14 cellular contexts compared by ENCODE assay signal in genomic region chr2:197279997-197280756, GRCh38. TPM values are rescaled to one million over a fixed set of nuclear protein-coding genes. Genes with fewer than 3 reads are reported as not detected.
DNase-seq lines count a peak whose midpoint lies in the region; ATAC-seq, FAIRE-seq and TF ChIP-seq lines count a peak whose summit lies in the region.
"Had no signal": no experiment of that assay in that cellular context is flagged by ENCODE, and none has a peak within 500 bp of the region (broad histone marks: within the 10 kb centered on the region; RNA-seq: fewer than 3 reads in every experiment).

No MANE protein-coding gene starts in this region.

- no peak for FAIRE-seq in D721Med (lab: Jason Lieb, UNC)
- FAIRE-seq: frontal cortex had no signal

- H4K20me1 ChIP-seq in SK-N-SH (ENCODE audit: insufficient read depth): no peaks in the 10 kb centered on the region

- H3K79me2 ChIP-seq in SK-N-SH (ENCODE audit: insufficient read depth): no peaks in the 10 kb centered on the region
- H3K79me2 ChIP-seq in trophoblast cell (ENCODE audit: control insufficient read depth, insufficient read depth, low read length, poor library complexity): no peaks in the 10 kb centered on the region

- H3K9me2 ChIP-seq in SK-N-SH: no peaks in the 10 kb centered on the region

- no peaks in the 10 kb centered on the region for H3K79me1 ChIP-seq in trophoblast cell (ENCODE audit: low read length)

- H3K4me1 ChIP-seq in SK-N-SH (ENCODE audit: control insufficient read depth in 1 of 2, insufficient read depth in 2 of 2, low read depth in 1 of 2, low read length in 1 of 2) (peaks cover 0 to 40% of the 10 kb centered on the region in 2 experiments; a peak in 2 of 4 replicates), trophoblast cell (ENCODE audit: control insufficient read depth in 1 of 2, insufficient read depth in 2 of 2, low read length in 2 of 2) (no peaks in the 10 kb centered on the region), body of pancreas (no peaks in the 10 kb centered on the region)
- H3K4me1 ChIP-seq: Caco-2 had no signal

- no peak overlapping the region for H4K91ac ChIP-seq in trophoblast cell (ENCODE audit: low read depth, low read length)

- TF ChIP-seq EP300 in SK-N-SH (IDR thresholded peaks at IDR 0.05; ENCODE audit: borderline replicate concordance in 1 of 2, low read depth in 1 of 2, low read length in 1 of 2): no peak; a peak in 1 of 4 replicates

- H3K23ac ChIP-seq in trophoblast cell (ENCODE audit: low read length): no peak overlapping the region

- H3K27me3 ChIP-seq in SK-N-SH (ENCODE audit: insufficient read depth) (no peaks in the 10 kb centered on the region), trophoblast cell (ENCODE audit: insufficient read depth, low read length) (no peaks in the 10 kb centered on the region), body of pancreas (no peaks in the 10 kb centered on the region)

- no peak overlapping the region for H2BK12ac ChIP-seq in trophoblast cell (ENCODE audit: low read length)

- H3K4me2 ChIP-seq in SK-N-SH (peak overlapping the region; percentile 49; the same call in 1 of the 2 replicates), trophoblast cell (ENCODE audit: low read length) (no peak overlapping the region)

- 30% methylated on average over 13 of the region's 13 CpGs for WGBS in SK-N-SH (ENCODE audit: low lambda C conversion rate)
- no CpG with 5 or more reads among the region's 13 CpGs for WGBS in trophoblast cell (ENCODE audit: extremely low coverage, insufficient coverage, insufficient read length)
- 77 to 78% methylated on average over 13 of the region's 13 CpGs for whole genome bisulfite sequencing in body of pancreas, 2 donors

- peak overlapping the region; percentile 17 to 95; a peak in 3 of 4 replicates for H3K27ac ChIP-seq in SK-N-SH (ENCODE audit: low read depth in 2 of 2, low read length in 1 of 2)
- H3K27ac ChIP-seq in trophoblast cell (ENCODE audit: low read depth, low read length): no peak overlapping the region
- H3K27ac ChIP-seq in body of pancreas: no peak overlapping the region

- H3K9ac ChIP-seq in SK-N-SH (no peak overlapping the region), trophoblast cell (ENCODE audit: low read length) (no peak overlapping the region)

- no peak overlapping the region for H2BK5ac ChIP-seq in trophoblast cell (ENCODE audit: low read depth, low read length, poor library complexity)

- H4K8ac ChIP-seq in trophoblast cell (ENCODE audit: low read depth, low read length): no peak overlapping the region

- TF ChIP-seq RAD21 in SK-N-SH (IDR thresholded peaks at IDR 0.05; ENCODE audit: low read length): no peak

- no peak overlapping the region for H3K4ac ChIP-seq in trophoblast cell (ENCODE audit: low read depth, low read length)

- no peak overlapping the region for H4K12ac ChIP-seq in trophoblast cell (ENCODE audit: low read depth, low read length)

- no peak for TF ChIP-seq POLR2A in body of pancreas (IDR thresholded peaks at IDR 0.05)

- no peaks in the 10 kb centered on the region for H3K9me3 ChIP-seq in SK-N-SH
- H3K9me3 ChIP-seq in trophoblast cell (ENCODE audit: insufficient read depth, low read depth, low read length): no peaks in the 10 kb centered on the region
- no peaks in the 10 kb centered on the region for H3K9me3 ChIP-seq in body of pancreas
- H3K9me3 ChIP-seq: Caco-2 had no signal

- ATAC-seq in GM19023 (IDR thresholded peaks at IDR 0.05; ENCODE audit: unreplicated experiment) (peak; percentile 65), omental fat pad (ENCODE audit: low FRiP score) (no peak), body of pancreas (no peak)

- TF ChIP-seq CTCF in AG09309 (IDR thresholded peaks at IDR 0.05; ENCODE audit: control insufficient read depth, insufficient read depth, low read depth, low read length, missing control alignments): no peak
- no peak for TF ChIP-seq CTCF in SK-N-SH (IDR thresholded peaks at IDR 0.05)
- no peak for TF ChIP-seq CTCF in omental fat pad (IDR thresholded peaks at IDR 0.05)
- no peak for TF ChIP-seq CTCF in body of pancreas (IDR thresholded peaks at IDR 0.05)
- no peak for TF ChIP-seq CTCF in D721Med (IDR thresholded peaks at IDR 0.05; ENCODE audit: insufficient read depth, missing control alignments)

- H3K4me3 ChIP-seq in AG09309 (ENCODE audit: control insufficient read depth, low read depth, low read length) (no peak overlapping the region), SK-N-SH (ENCODE audit: low read depth in 2 of 2, low read length in 1 of 2) (no peak overlapping the region; a peak in 1 of 4 replicates), trophoblast cell (ENCODE audit: low read depth, low read length) (no peak overlapping the region), body of pancreas (no peak overlapping the region)

- intact Hi-C loops in body of pancreas (cut with DNase I): no loop called here

- no peak overlapping the region for H3K14ac ChIP-seq in trophoblast cell (ENCODE audit: low read length)

- no peaks in the 10 kb centered on the region for H3K36me3 ChIP-seq in SK-N-SH (replicated peaks in 1 of 2; ENCODE audit: control insufficient read depth in 1 of 2, insufficient read depth in 2 of 2, low read length in 1 of 2)
- H3K36me3 ChIP-seq in trophoblast cell (ENCODE audit: control insufficient read depth in 1 of 2, insufficient read depth in 2 of 2, low read length in 2 of 2): no peaks in the 10 kb centered on the region
- H3K36me3 ChIP-seq in body of pancreas (replicated peaks in 1 of 2; ENCODE audit: insufficient read depth in 1 of 2, low read depth in 2 of 2): no peaks in the 10 kb centered on the region

- H2AFZ ChIP-seq in SK-N-SH (ENCODE audit: low read depth) (no peak overlapping the region), trophoblast cell (ENCODE audit: insufficient read depth, low read length, poor library complexity) (no peak overlapping the region)

- no peaks in the 10 kb centered on the region for H3F3A ChIP-seq in SK-N-SH (replicated peaks; ENCODE audit: insufficient read depth)

- DNase-seq in AG09309 (ENCODE audit: low read depth) (peak; percentile 17), SK-N-SH (peak; percentile 38), fibroblast of peridontal ligament (ENCODE audit: extremely low read depth) (peak; percentile 89), trophoblast cell (no peak), omental fat pad (ENCODE audit: low spot score) (no peak), body of pancreas (no peak), D721Med (ENCODE audit: insufficient read length, low spot score) (no peak)
- DNase-seq: activated effector memory CD4-positive, alpha-beta T cell treated with anti-CD3 and anti-CD28 coated beads, Interleukin-2, amount 50 U/mL, for 16 hours; Caco-2; NCI-H1694 treated with DMSO at 0.1 percent for 48 hours; SHP77 treated with DMSO at 0.1 percent for 48 hours; stimulated activated CD4-positive, alpha-beta T cell treated with anti-CD3 and anti-CD28 coated beads, Interleukin-2, amount 100 ng/mL, for 24 hours had no signal

- POLR2A ChIA-PET in SK-N-SH (lab: Yijun Ruan, JAX): interaction anchor here (0.6 to 1.3 kb wide), 2 partner anchors 23 to 29 kb away, joined by 3 read pairs; no protein-coding TSS in a partner anchor

- H2BK120ac ChIP-seq in trophoblast cell (ENCODE audit: insufficient read depth, low read length, poor library complexity): no peak overlapping the region

- H3K18ac ChIP-seq in trophoblast cell (ENCODE audit: low read length): no peak overlapping the region

- no peak overlapping the region for H2AK5ac ChIP-seq in trophoblast cell (ENCODE audit: low read length)

- CTCF ChIA-PET in SK-N-SH (lab: Yijun Ruan, JAX): interaction anchor here (0.8 to 1.7 kb wide), 5 partner anchors 25 to 166 kb away, joined by 3 to 5 read pairs (median 3); no protein-coding TSS in a partner anchor

TF ChIP-seq in SK-N-SH, 30 proteins besides CTCF, POLR2A, EP300 and RAD21:
- TF ChIP-seq FOXJ3 (CRISPR knock-in tag; IDR thresholded peaks at IDR 0.05) (no peak), TCF12 (IDR thresholded peaks at IDR 0.05) (peak; percentile 84), SMC3 (IDR thresholded peaks at IDR 0.05; ENCODE audit: low read depth, low read length) (peak; percentile 15; the same call in 1 of the 2 replicates)
- TF ChIP-seq, protein P1, sequence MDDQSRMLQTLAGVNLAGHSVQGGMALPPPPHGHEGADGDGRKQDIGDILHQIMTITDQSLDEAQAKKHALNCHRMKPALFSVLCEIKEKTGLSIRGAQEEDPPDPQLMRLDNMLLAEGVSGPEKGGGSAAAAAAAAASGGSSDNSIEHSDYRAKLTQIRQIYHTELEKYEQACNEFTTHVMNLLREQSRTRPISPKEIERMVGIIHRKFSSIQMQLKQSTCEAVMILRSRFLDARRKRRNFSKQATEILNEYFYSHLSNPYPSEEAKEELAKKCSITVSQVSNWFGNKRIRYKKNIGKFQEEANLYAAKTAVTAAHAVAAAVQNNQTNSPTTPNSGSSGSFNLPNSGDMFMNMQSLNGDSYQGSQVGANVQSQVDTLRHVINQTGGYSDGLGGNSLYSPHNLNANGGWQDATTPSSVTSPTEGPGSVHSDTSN (IDR thresholded peaks at IDR 0.05): peak; percentile 92

RNA-seq across cellular contexts. Expression of gene ANKRD44, which starts 30.4 kb away (rescaled TPM):
- 12.3 and 12.5 TPM in 2 replicates for polyA plus RNA-seq in SK-N-SH (2012; rRNA removed)
- polyA plus RNA-seq in SK-N-SH (2012; cell fraction: cytosol; rRNA removed): 6.8 and 7.0 TPM in 2 replicates
- 23.4 and 77.4 TPM in 2 replicates for polyA plus RNA-seq in SK-N-SH (2012; cell fraction: nucleus; rRNA removed)
- 2.9 and 4.0 TPM in 2 replicates for polyA plus RNA-seq in trophoblast cell (2013)
- total RNA-seq in omental fat pad (10 to 100 TPM; 18.4 to 56.3 (median 30.1) TPM), body of pancreas (10 to 100 TPM; 12.2 TPM)

Comparison
In these comparisons a context has a peak if more than half of its experiments do, and no peak if none do; other contexts are left out.
1. DNase-seq: peak in AG09309 (single experiment), SK-N-SH (single experiment) and fibroblast of peridontal ligament (single experiment); none in trophoblast cell (0 of 2), omental fat pad (single experiment), body of pancreas (0 of 4) and D721Med (single experiment).
2. H3K27ac ChIP-seq: peak in SK-N-SH (2 of 2); none in trophoblast cell (single experiment) and body of pancreas (0 of 4).